In genomic region chr6:164159061-164159460, GRCh38 we compare ENCODE assay signal across 3 cellular contexts.
"Had no signal": no experiment of that assay in that cellular context is flagged by ENCODE, and none has a peak within 500 bp of the region (broad histone marks: within the 10 kb centered on the region; RNA-seq: fewer than 3 reads in every experiment).

No MANE protein-coding gene starts in this region.

- H3K4me3 ChIP-seq: GM12878 had no signal

- DNase-seq: GDM1, GF-D8 had no signal
